In the genomic region with DNA sequence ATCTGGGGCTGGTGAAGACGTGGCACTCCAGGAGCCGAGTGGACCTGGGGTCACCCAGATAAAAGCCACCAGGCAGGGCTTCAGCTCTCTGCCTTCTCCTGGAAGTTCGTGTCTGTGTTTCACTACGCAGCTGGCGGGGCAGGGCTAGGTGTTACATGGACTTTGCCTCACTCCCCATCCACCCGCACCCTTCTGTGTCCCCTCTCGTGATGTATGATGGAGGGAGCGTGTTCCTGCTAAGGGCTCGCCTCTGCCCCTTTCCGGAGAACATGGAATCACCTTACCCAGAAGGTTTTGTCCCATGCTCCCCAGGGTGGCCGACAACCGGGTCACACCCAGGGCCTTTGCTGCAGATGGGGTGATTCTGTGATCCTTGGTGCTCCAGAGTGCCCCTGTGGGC, we compare ENCODE assay signal across 34 cellular contexts.
"Had no signal": no experiment of that assay in that cellular context is flagged by ENCODE, and none has a peak within 500 bp of the region (broad histone marks: within the 10 kb centered on the region; RNA-seq: fewer than 3 reads in every experiment).

No MANE protein-coding gene starts in this region.

- H3K36me3 ChIP-seq: MG63 had no signal

- H3K27me3 ChIP-seq: MG63 had no signal

- H3K9me3 ChIP-seq: MG63 had no signal

- DNase-seq: Karpas-422, Kasumi-1, MG63, MV-4-11, NCI-H1048, NCI-H1092, NCI-H1092 treated with DMSO at 0.1 percent for 48 hours, NCI-H1105, NCI-H1105 treated with DMSO at 0.1 percent for 48 hours, NCI-H1417, NCI-H1417 treated with DMSO at 0.1 percent for 48 hours, NCI-H1436, NCI-H1436 treated with DMSO at 0.1 percent for 48 hours, NCI-H146, NCI-H1694, NCI-H1694 treated with DMSO at 0.1 percent for 48 hours, NCI-H187, NCI-H187 treated with DMSO at 0.1 percent for 48 hours, NCI-H1930, NCI-H2029, NCI-H2029 treated with DMSO at 0.1 percent for 48 hours, NCI-H2081, NCI-H2081 treated with DMSO at 0.1 percent for 48 hours, NCI-H2107, NCI-H2171, NCI-H2171 treated with DMSO at 0.1 percent for 48 hours, NCI-H2227 treated with DMSO at 0.1 percent for 48 hours, NCI-H226, NCI-H345, NCI-H446, NCI-H446 treated with DMSO at 0.1 percent for 48 hours, NCI-H510A, NCI-H510A treated with DMSO at 0.1 percent for 48 hours, NCI-H524 had no signal

- H3K4me3 ChIP-seq: MG63 had no signal
